ENCODE assay signal across 8 cellular contexts in the genomic region with DNA sequence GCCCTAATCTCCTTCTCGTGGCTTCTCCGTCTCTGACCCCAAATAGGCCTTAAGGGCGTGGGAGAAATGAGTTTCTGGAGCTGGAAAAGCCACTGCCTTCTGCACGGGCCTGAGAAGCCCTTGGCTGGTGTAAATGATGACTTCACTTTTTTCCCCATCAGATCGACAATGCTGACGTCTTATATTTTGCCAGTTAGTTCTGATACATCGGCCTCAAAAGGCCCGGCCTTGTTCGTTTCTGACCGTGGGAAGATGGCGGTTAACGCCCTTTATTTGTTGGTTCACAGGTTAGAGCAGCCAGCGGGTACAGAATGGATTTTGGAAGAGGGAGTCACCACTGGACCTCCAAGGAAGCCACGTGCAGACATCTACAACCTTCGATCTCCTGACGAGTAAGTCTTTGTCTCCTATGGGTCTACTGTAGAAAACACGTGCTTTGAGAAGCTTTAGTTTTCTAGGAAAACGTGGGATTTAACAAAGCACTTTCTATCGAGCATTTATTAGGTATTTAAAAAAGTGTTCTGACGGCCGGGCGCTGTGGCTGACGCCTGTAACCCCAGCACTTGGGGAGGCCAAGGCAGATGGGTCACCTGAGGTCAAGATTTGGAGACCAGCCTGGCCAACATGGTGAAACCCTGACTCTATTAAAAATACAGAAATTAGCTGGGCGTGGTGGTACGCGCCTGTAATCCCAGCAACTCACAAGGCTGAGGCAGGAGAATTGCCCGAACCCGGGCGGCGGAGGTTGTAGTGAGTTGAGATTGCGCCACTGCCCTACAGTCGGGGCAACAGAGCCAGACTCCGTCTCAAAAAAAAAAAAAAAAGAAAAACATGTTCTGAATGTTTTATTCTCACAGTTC. TPM values are rescaled to one million over a fixed set of nuclear protein-coding genes. Genes with fewer than 3 reads are reported as not detected.
DNase-seq lines count a peak whose midpoint lies in the region; ATAC-seq, FAIRE-seq and TF ChIP-seq lines count a peak whose summit lies in the region.

No MANE protein-coding gene starts in this region.

- TF ChIP-seq POLR2A in right lobe of liver (IDR thresholded peaks at IDR 0.05): no peak

- H3K27me3 ChIP-seq in brain microvascular endothelial cell (replicated peaks) (no peaks in the 10 kb centered on the region), right lobe of liver (no peaks in the 10 kb centered on the region)

- peaks cover 0 to 40% (median 14%) of the 10 kb centered on the region in 4 donors for H3K4me1 ChIP-seq in right lobe of liver

- H3K27ac ChIP-seq in brain microvascular endothelial cell (peak overlapping the region; percentile 91), right lobe of liver (peak overlapping the region; percentile 81 to 94 (median 92)), substantia nigra (ENCODE audit: low read depth, low read length, poor library complexity, severe bottlenecking) (peak overlapping the region; percentile 99)

- peak; percentile 60 for DNase-seq in DMS 273 (lab: John Stamatoyannopoulos, UW; ENCODE audit: unreplicated experiment)
- no peak for DNase-seq in DMS 273 treated with DMSO at 0.1 percent for 48 hours (lab: John Stamatoyannopoulos, UW)
- DNase-seq in RCC 7860 (ENCODE audit: low spot score): peak; percentile 21
- DNase-seq in brain microvascular endothelial cell: peak; percentile 23
- DNase-seq in right lobe of liver: peak in 1 of 3 donors; percentile 52
- peak in 1 of 49 donors; percentile 33 for DNase-seq in substantia nigra (lab: John Stamatoyannopoulos, UW)
- DNase-seq in SHP77 treated with DMSO at 0.1 percent for 48 hours (lab: John Stamatoyannopoulos, UW): no peak
- DNase-seq in SW 1271 (lab: John Stamatoyannopoulos, UW): no peak

- intact Hi-C loops in right lobe of liver (cut with DNase I): no loop called here

- FAIRE-seq in RCC 7860 (lab: Jason Lieb, UNC): no peak

- TF ChIP-seq CTCF in brain microvascular endothelial cell (IDR thresholded peaks at IDR 0.05; ENCODE audit: low read depth, low read length, missing control alignments) (no peak), right lobe of liver (IDR thresholded peaks at IDR 0.05) (no peak)

- in situ Hi-C loops in brain microvascular endothelial cell (cut with HindIII; ENCODE audit: low pct_ligation_motif_present, low sequenced_read_pairs): no loop called here

- peaks cover 59% of the 10 kb centered on the region for H3K36me3 ChIP-seq in brain microvascular endothelial cell (replicated peaks)
- H3K36me3 ChIP-seq in right lobe of liver: peaks cover 13 to 50% (median 40%) of the 10 kb centered on the region in 4 donors

- 7% methylated on average over 28 of the region's 33 CpGs for WGBS in right lobe of liver (ENCODE audit: insufficient coverage, low coverage, low lambda C conversion rate, missing lambda C conversion rate)

- no peaks in the 10 kb centered on the region for H3K9me3 ChIP-seq in right lobe of liver

- peak in 1 of 4 donors; percentile 3 for ATAC-seq in right lobe of liver

- H3K4me3 ChIP-seq in brain microvascular endothelial cell (ENCODE audit: low read depth, low read length): peak overlapping the region; percentile 99
- H3K4me3 ChIP-seq in right lobe of liver: peak overlapping the region; percentile 60 to 94 (median 83)

RNA-seq across cellular contexts. Expression of gene ZNFX1, which starts 1.2 kb away (rescaled TPM):
- 10 to 100 TPM in 5 of 6 experiments, 1 to 10 TPM in 1; 9.3 to 17.5 (median 13.9) TPM for total RNA-seq in right lobe of liver

RNA-seq across cellular contexts. Expression of gene DDX27, which starts 59.8 kb away (rescaled TPM):
- total RNA-seq in right lobe of liver: 10 to 100 TPM in 5 of 6 experiments, 1 to 10 TPM in 1; 7.6 to 15.7 (median 11.6) TPM

Comparison
In these comparisons a context has a peak if more than half of its experiments do, and no peak if none do; other contexts are left out.
1. DNase-seq: peak in DMS 273 (single experiment), RCC 7860 (single experiment) and brain microvascular endothelial cell (single experiment); none in DMS 273 treated with DMSO at 0.1 percent for 48 hours (single experiment), SHP77 treated with DMSO at 0.1 percent for 48 hours (single experiment) and SW 1271 (0 of 2).
2. Peak in every context shown above with its lines, with median percentiles within 50 percentile points of each other: H3K27ac ChIP-seq.